8 cellular contexts compared by ENCODE assay signal in genomic region chr2:61176755-61177726, GRCh38. TPM values are rescaled to one million over a fixed set of nuclear protein-coding genes. Genes with fewer than 3 reads are reported as not detected.
DNase-seq lines count a peak whose midpoint lies in the region; ATAC-seq and TF ChIP-seq lines count a peak whose summit lies in the region.

No MANE protein-coding gene starts in this region.

- H3K27ac Mint-ChIP-seq in activated CD4-positive, alpha-beta memory T cell treated with anti-CD3 and anti-CD28 coated beads, Interleukin-2, amount 10 ng/mL, durations not matched to agents 7 days and 5 days, result peak overlapping the region; percentile 88

- H3K4me1 Mint-ChIP-seq in activated CD4-positive, alpha-beta memory T cell treated with anti-CD3 and anti-CD28 coated beads, Interleukin-2, amount 10 ng/mL, durations not matched to agents 7 days and 5 days, result peaks cover 54% of the 10 kb centered on the region

- DNase-seq in CMK (ENCODE audit: low read depth) (peak; percentile 78), HL-60 (ENCODE audit: low read depth in 1 of 2, low spot score in 1 of 2) (peak; percentile 82 to 90), NCI-H82 treated with DMSO at 0.1 percent for 48 hours (lab: John Stamatoyannopoulos, UW; ENCODE audit: unreplicated experiment) (peak; percentile 55), lower lobe of right lung (peak; percentile 96)
- DNase-seq in activated CD4-positive, alpha-beta memory T cell treated with anti-CD3 and anti-CD28 coated beads, Interleukin-2, amount 10 ng/mL, durations not matched to agents 7 days and 5 days, result peak; percentile 95
- peak; percentile 80 to 94 (median 89) for DNase-seq in stimulated activated CD4-positive, alpha-beta T cell treated with anti-CD3 and anti-CD28 coated beads, TNF-alpha, amount 100 ng/mL, for 1 hour (ENCODE audit: low read depth in 3 of 3, low spot score in 1 of 3)

- TF ChIP-seq CTCF in HL-60 (IDR thresholded peaks at IDR 0.05; ENCODE audit: insufficient read depth, low read length), result no peak
- TF ChIP-seq CTCF in lower lobe of right lung (IDR thresholded peaks at IDR 0.05), result no peak

- H3K4me3 Mint-ChIP-seq in activated CD4-positive, alpha-beta memory T cell treated with anti-CD3 and anti-CD28 coated beads, Interleukin-2, amount 10 ng/mL, durations not matched to agents 7 days and 5 days, result peak overlapping the region; percentile 89

- POLR2A ChIA-PET in activated CD4-positive, alpha-beta memory T cell treated with anti-CD3 and anti-CD28 coated beads, Interleukin-2, amount 10 ng/mL, durations not matched to agents 7 days and 5 days (lab: Charles Lee), result interaction anchor here (0.9 to 4.6 kb wide), 31 partner anchors 8 to 679 kb away, joined by 3 to 50 read pairs (median 5); partner anchors contain the start of genes C2orf74, PEX13, PUS10 and REL

- H3K4me3 ChIP-seq in HL-60 (replicated peaks; ENCODE audit: insufficient read depth, low read length), result peak overlapping the region; percentile 58
- H3K4me3 ChIP-seq in duodenal mucosa (ENCODE audit: low read depth in 1 of 2, low read length in 2 of 2), result peak overlapping the region; percentile 79 to 84
- H3K4me3 ChIP-seq in lower lobe of right lung, result peak overlapping the region; percentile 85

- H3K4me1 ChIP-seq in duodenal mucosa (ENCODE audit: control insufficient read depth in 1 of 2, insufficient read depth in 2 of 2, low read length in 2 of 2), result peaks cover 36 to 49% of the 10 kb centered on the region in 2 donors
- H3K4me1 ChIP-seq in lower lobe of right lung, result peaks cover 48% of the 10 kb centered on the region

- H3K27ac ChIP-seq in HL-60 (replicated peaks) (peak overlapping the region; percentile 95), duodenal mucosa (ENCODE audit: low read depth, low read length) (peak overlapping the region; percentile 97), lower lobe of right lung (peak overlapping the region; percentile 100)

- H3K36me3 ChIP-seq in duodenal mucosa (ENCODE audit: control insufficient read depth in 1 of 2, insufficient read depth in 2 of 2, low read length in 2 of 2) (peaks cover 9 to 20% of the 10 kb centered on the region in 2 donors), lower lobe of right lung (peaks cover 26% of the 10 kb centered on the region)

- CTCF ChIA-PET in activated CD4-positive, alpha-beta memory T cell treated with anti-CD3 and anti-CD28 coated beads, Interleukin-2, amount 10 ng/mL, durations not matched to agents 7 days and 5 days (lab: Charles Lee), result interaction anchor here (0.9 to 2.2 kb wide), 4 partner anchors 9 to 361 kb away, joined by 3 to 7 read pairs (median 3); partner anchors contain the start of gene XPO1

- H3K9me3 ChIP-seq in duodenal mucosa (ENCODE audit: control insufficient read depth in 1 of 2, low read length in 2 of 2) (no peaks in the 10 kb centered on the region), lower lobe of right lung (no peaks in the 10 kb centered on the region)

- peaks cover 34% of the 10 kb centered on the region for H3K36me3 Mint-ChIP-seq in activated CD4-positive, alpha-beta memory T cell treated with anti-CD3 and anti-CD28 coated beads, Interleukin-2, amount 10 ng/mL, durations not matched to agents 7 days and 5 days (ENCODE audit: low read depth)

- H3K9me3 Mint-ChIP-seq in activated CD4-positive, alpha-beta memory T cell treated with anti-CD3 and anti-CD28 coated beads, Interleukin-2, amount 10 ng/mL, durations not matched to agents 7 days and 5 days, result no peaks in the 10 kb centered on the region

- intact Hi-C loops in lower lobe of right lung (cut with DNase I), result no loop called here

- H3K9ac ChIP-seq in duodenal mucosa (ENCODE audit: low read depth in 1 of 2, low read length in 2 of 2), result peak overlapping the region; percentile 96 to 97

- ATAC-seq in GM19463 (IDR thresholded peaks at IDR 0.05; ENCODE audit: unreplicated experiment) (peak; percentile 85), lower lobe of right lung (peak; percentile 96 to 97)

- H3K27me3 ChIP-seq in HL-60 (ENCODE audit: insufficient read depth, poor library complexity, severe bottlenecking), result no peaks in the 10 kb centered on the region
- no peaks in the 10 kb centered on the region for H3K27me3 ChIP-seq in duodenal mucosa (ENCODE audit: control insufficient read depth in 1 of 2, insufficient read depth in 2 of 2, low read length in 2 of 2)
- H3K27me3 ChIP-seq in lower lobe of right lung (ENCODE audit: low read depth), result no peaks in the 10 kb centered on the region

- peaks cover 4% of the 10 kb centered on the region for H3K27me3 Mint-ChIP-seq in activated CD4-positive, alpha-beta memory T cell treated with anti-CD3 and anti-CD28 coated beads, Interleukin-2, amount 10 ng/mL, durations not matched to agents 7 days and 5 days

RNA-seq across cellular contexts. Expression of gene C2orf74, which starts 15.1 kb away (rescaled TPM):
- 10 to 100 TPM in 1 of 2 experiments, 1 to 10 TPM in 1; 8.7 to 10.2 TPM for total RNA-seq in activated CD4-positive, alpha-beta memory T cell treated with anti-CD3 and anti-CD28 coated beads, Interleukin-2, amount 10 ng/mL, durations not matched to agents 7 days and 5 days
- 17.4 TPM for total RNA-seq in lower lobe of right lung

Comparison
In these comparisons a context has a peak if more than half of its experiments do, and no peak if none do; other contexts are left out.
1. Peak in every context shown above with its lines: DNase-seq, ATAC-seq, H3K4me3 ChIP-seq and H3K27ac ChIP-seq.